26 cellular contexts compared by ENCODE assay signal in genomic region chr1:214665606-214666110, GRCh38.
A peak's percentile ranks its signal among the peaks of the same experiment; 100 is the strongest.
DNase-seq lines count a peak whose midpoint lies in the region; ATAC-seq and TF ChIP-seq lines count a peak whose summit lies in the region.
"Had no signal": no experiment of that assay in that cellular context is flagged by ENCODE, and none has a peak within 500 bp of the region (broad histone marks: within the 10 kb centered on the region; RNA-seq: fewer than 3 reads in every experiment).

No MANE protein-coding gene starts in this region.

- H4K20me1 ChIP-seq in osteoblast (ENCODE audit: insufficient read depth, low read length), result no peaks in the 10 kb centered on the region

- H3K4me3 ChIP-seq in astrocyte of the spinal cord (ENCODE audit: low read depth, low read length) (no peak overlapping the region), epithelial cell of esophagus (ENCODE audit: low read length) (no peak overlapping the region), osteoblast (ENCODE audit: insufficient read depth, low read length) (no peak overlapping the region), mucosa of descending colon (no peak overlapping the region)
- H3K4me3 ChIP-seq: GM12878, GM23338, SJCRH30 had no signal

- no peaks in the 10 kb centered on the region for H3K27me3 ChIP-seq in osteoblast (ENCODE audit: insufficient read depth, low read length)
- H3K27me3 ChIP-seq: SJCRH30 had no signal

- H3K36me3 ChIP-seq in osteoblast (ENCODE audit: insufficient read depth, low read length) (peaks cover 26% of the 10 kb centered on the region), mucosa of descending colon (ENCODE audit: low read depth) (no peaks in the 10 kb centered on the region)

- H2AFZ ChIP-seq in osteoblast (ENCODE audit: low read length), result peak overlapping the region; percentile 5
- H2AFZ ChIP-seq: GM23338 had no signal

- H3K79me2 ChIP-seq in osteoblast (ENCODE audit: insufficient read depth, low read length), result peaks cover 5% of the 10 kb centered on the region

- TF ChIP-seq CTCF in astrocyte of the spinal cord (IDR thresholded peaks at IDR 0.05; ENCODE audit: low read depth, low read length), result no peak
- TF ChIP-seq CTCF in epithelial cell of esophagus (IDR thresholded peaks at IDR 0.05; ENCODE audit: insufficient read depth, low read depth, low read length, missing control alignments), result no peak
- no peak for TF ChIP-seq CTCF in osteoblast (IDR thresholded peaks at IDR 0.05; ENCODE audit: extremely low read depth, low read depth, low read length)
- no peak for TF ChIP-seq CTCF in mucosa of descending colon (IDR thresholded peaks at IDR 0.05)

- no peak overlapping the region for H3K27ac ChIP-seq in osteoblast (ENCODE audit: low read depth, low read length)
- H3K27ac ChIP-seq: 22Rv1, HL-60, SJCRH30 had no signal

- H3K4me1 ChIP-seq in osteoblast (ENCODE audit: insufficient read depth, low read length) (peaks cover 16% of the 10 kb centered on the region), mucosa of descending colon (ENCODE audit: low read depth) (no peaks in the 10 kb centered on the region)

- intact Hi-C loops in mucosa of descending colon (cut with DNase I, micrococcal nuclease), result no loop called here
- intact Hi-C loops in left cardiac atrium (cut with DNase I), result no loop called here

- DNase-seq in DMS53 (lab: John Stamatoyannopoulos, UW), result peak; percentile 19
- no peak for DNase-seq in DMS53 treated with DMSO at 0.1 percent for 48 hours (lab: John Stamatoyannopoulos, UW; ENCODE audit: unreplicated experiment)
- DNase-seq in astrocyte of the spinal cord (ENCODE audit: low read depth, low spot score), result peak; percentile 68
- DNase-seq in epithelial cell of esophagus (ENCODE audit: low read depth), result peak; percentile 17
- DNase-seq in osteoblast (ENCODE audit: insufficient read length, low spot score, missing footprints), result no peak
- DNase-seq in mucosa of descending colon, result no peak
- no peak for DNase-seq in left cardiac atrium
- no peak for DNase-seq in COR-L47 (lab: John Stamatoyannopoulos, UW)
- DNase-seq: DMS153, GDM1, KBM-7, MV-4-11, NCI-H1105, NCI-H146, NCI-H1930, NCI-H446, NCI-H524 treated with DMSO at 0.1 percent for 48 hours, NCI-H774, PC-3, SJCRH30 had no signal

- no peaks in the 10 kb centered on the region for H3K9me3 ChIP-seq in osteoblast (ENCODE audit: low read depth, low read length)
- no peaks in the 10 kb centered on the region for H3K9me3 ChIP-seq in mucosa of descending colon
- H3K9me3 ChIP-seq: SJCRH30 had no signal

- in situ Hi-C loops in astrocyte of the spinal cord (cut with HindIII; ENCODE audit: low sequenced_read_pairs), result no loop called here

- ATAC-seq in mucosa of descending colon (no peak), left cardiac atrium (no peak)
- ATAC-seq: GM12878, GM23338, HCT116, PC-3, SK-N-SH treated with all-trans-retinoic acid at 6 μM for 48 hours had no signal

- no peak overlapping the region for H3K4me2 ChIP-seq in osteoblast (ENCODE audit: insufficient read depth, low read length)
- H3K4me2 ChIP-seq: GM23338 had no signal

Comparison
In these comparisons a context has a peak if more than half of its experiments do, and no peak if none do; other contexts are left out.
1. DNase-seq: peak in DMS53 (single experiment), astrocyte of the spinal cord (single experiment) and epithelial cell of esophagus (single experiment); none in DMS53 treated with DMSO at 0.1 percent for 48 hours (single experiment), osteoblast (single experiment), mucosa of descending colon (0 of 3), left cardiac atrium (single experiment) and COR-L47 (single experiment).